ENCODE assay signal across 8 cellular contexts in genomic region chr5:61280205-61280604, GRCh38. TPM values are rescaled to one million over a fixed set of nuclear protein-coding genes. Genes with fewer than 3 reads are reported as not detected.
DNase-seq lines count a peak whose midpoint lies in the region; ATAC-seq, FAIRE-seq and TF ChIP-seq lines count a peak whose summit lies in the region.

No MANE protein-coding gene starts in this region.

- no peak for TF ChIP-seq CTCF in A549 (IDR thresholded peaks at IDR 0.05)

- H3K4me1 ChIP-seq in A549 = peaks cover 29% of the 10 kb centered on the region

- no peak overlapping the region for H3K4me3 Mint-ChIP-seq in activated T-helper 17 cell treated with anti-CD3 and anti-CD28 coated beads, Interleukin-2, amount 50 U/mL, for 72 hours
- H3K4me3 Mint-ChIP-seq in naive B cell = peak overlapping the region in 2 of 8 donors; percentile 31 to 53
- no peak overlapping the region for H3K4me3 Mint-ChIP-seq in activated CD4-positive, alpha-beta T cell treated with anti-CD3 and anti-CD28 coated beads, Interleukin-2, amount 10 ng/mL, durations not matched to agents 7 days and 5 days

- POLR2A ChIA-PET in A549 (lab: Yijun Ruan, JAX) = no interaction called here
- POLR2A ChIA-PET in activated CD4-positive, alpha-beta T cell treated with anti-CD3 and anti-CD28 coated beads, Interleukin-2, amount 10 ng/mL, durations not matched to agents 7 days and 5 days (lab: Charles Lee) = no interaction called here

- no peaks in the 10 kb centered on the region for H3K9me3 Mint-ChIP-seq in activated T-helper 17 cell treated with anti-CD3 and anti-CD28 coated beads, Interleukin-2, amount 50 U/mL, for 72 hours
- H3K9me3 Mint-ChIP-seq in naive B cell = no peaks in the 10 kb centered on the region
- no peaks in the 10 kb centered on the region for H3K9me3 Mint-ChIP-seq in activated CD4-positive, alpha-beta T cell treated with anti-CD3 and anti-CD28 coated beads, Interleukin-2, amount 10 ng/mL, durations not matched to agents 7 days and 5 days

- H3K4me1 Mint-ChIP-seq in activated T-helper 17 cell treated with anti-CD3 and anti-CD28 coated beads, Interleukin-2, amount 50 U/mL, for 72 hours = peaks cover 9% of the 10 kb centered on the region
- peaks cover 35 to 41% (median 38%) of the 10 kb centered on the region in 3 donors for H3K4me1 Mint-ChIP-seq in naive B cell
- H3K4me1 Mint-ChIP-seq in activated CD4-positive, alpha-beta T cell treated with anti-CD3 and anti-CD28 coated beads, Interleukin-2, amount 10 ng/mL, durations not matched to agents 7 days and 5 days = peaks cover 24% of the 10 kb centered on the region

- TF ChIP-seq EP300 in A549 (IDR thresholded peaks at IDR 0.05) = no peak

- no peak for TF ChIP-seq RAD21 in A549 (conservative IDR thresholded peaks at IDR 0.05 in 1 of 2, IDR thresholded peaks at IDR 0.05 in 1 of 2)

- no peak overlapping the region for H3K27ac ChIP-seq in A549

- H3K9me3 ChIP-seq in A549 = no peaks in the 10 kb centered on the region

- DNase-seq in A549 (ENCODE audit: low read depth in 1 of 2, low spot score in 1 of 2) = no peak
- DNase-seq in NCI-H146 treated with DMSO at 0.1 percent for 48 hours (lab: John Stamatoyannopoulos, UW; ENCODE audit: unreplicated experiment) = peak; percentile 75
- peak; percentile 47 for DNase-seq in naive B cell
- no peak for DNase-seq in amniotic stem cell (lab: John Stamatoyannopoulos, UW)
- DNase-seq in activated CD4-positive, alpha-beta T cell treated with anti-CD3 and anti-CD28 coated beads, Interleukin-2, amount 10 ng/mL, durations not matched to agents 7 days and 5 days = no peak
- no peak for DNase-seq in amygdala (lab: John Stamatoyannopoulos, UW)

- ATAC-seq in A549 (no peak; a peak in 1 of 6 replicates), GM18498 (IDR thresholded peaks at IDR 0.05; ENCODE audit: unreplicated experiment) (peak; percentile 52), naive B cell (ENCODE audit: low read depth in 2 of 2) (peak; percentile 80 to 85)
- ATAC-seq in activated T-helper 17 cell treated with anti-CD3 and anti-CD28 coated beads, Interleukin-2, amount 50 U/mL, for 72 hours (replicated peaks) = peak; percentile 44

- FAIRE-seq in A549 (lab: Jason Lieb, UNC) = no peak

- peak overlapping the region; percentile 19; the same call in 2 of the 3 replicates for H3K4me2 ChIP-seq in A549

- H3K27ac Mint-ChIP-seq in activated T-helper 17 cell treated with anti-CD3 and anti-CD28 coated beads, Interleukin-2, amount 50 U/mL, for 72 hours = no peak overlapping the region
- H3K27ac Mint-ChIP-seq in naive B cell = peak overlapping the region in 3 of 6 donors; percentile 27 to 72 (median 51)
- H3K27ac Mint-ChIP-seq in activated CD4-positive, alpha-beta T cell treated with anti-CD3 and anti-CD28 coated beads, Interleukin-2, amount 10 ng/mL, durations not matched to agents 7 days and 5 days = no peak overlapping the region

- CTCF ChIA-PET in A549 (lab: Yijun Ruan, JAX) = interaction anchor here (1.8 kb wide), 1 partner anchor 51 kb away, joined by 5 read pairs; no protein-coding TSS in a partner anchor
- CTCF ChIA-PET in activated CD4-positive, alpha-beta T cell treated with anti-CD3 and anti-CD28 coated beads, Interleukin-2, amount 10 ng/mL, durations not matched to agents 7 days and 5 days (lab: Charles Lee) = interaction anchor here (1.5 to 1.6 kb wide), 3 partner anchors 10 to 50 kb away, joined by 3 read pairs; no protein-coding TSS in a partner anchor

- H3K4me3 ChIP-seq in A549 = no peak overlapping the region

- no peaks in the 10 kb centered on the region for H3K27me3 Mint-ChIP-seq in activated T-helper 17 cell treated with anti-CD3 and anti-CD28 coated beads, Interleukin-2, amount 50 U/mL, for 72 hours
- H3K27me3 Mint-ChIP-seq in naive B cell = no peaks in the 10 kb centered on the region
- H3K27me3 Mint-ChIP-seq in activated CD4-positive, alpha-beta T cell treated with anti-CD3 and anti-CD28 coated beads, Interleukin-2, amount 10 ng/mL, durations not matched to agents 7 days and 5 days = no peaks in the 10 kb centered on the region

- TF ChIP-seq POLR2A in A549 (IDR thresholded peaks at IDR 0.05; ENCODE audit: low read length) = no peak

- H3K36me3 Mint-ChIP-seq in activated T-helper 17 cell treated with anti-CD3 and anti-CD28 coated beads, Interleukin-2, amount 50 U/mL, for 72 hours (ENCODE audit: low read depth) = no peaks in the 10 kb centered on the region
- H3K36me3 Mint-ChIP-seq in naive B cell = no peaks in the 10 kb centered on the region
- H3K36me3 Mint-ChIP-seq in activated CD4-positive, alpha-beta T cell treated with anti-CD3 and anti-CD28 coated beads, Interleukin-2, amount 10 ng/mL, durations not matched to agents 7 days and 5 days (ENCODE audit: low read depth) = no peaks in the 10 kb centered on the region

TF ChIP-seq in A549, 52 proteins besides CTCF, POLR2A, EP300 and RAD21:
- TF ChIP-seq SMC3 (IDR thresholded peaks at IDR 0.05) (no peak), HEYL (CRISPR knock-in tag; IDR thresholded peaks at IDR 0.05) (no peak)

RNA-seq across cellular contexts. Expression of gene ZSWIM6, which starts 51.9 kb away (rescaled TPM):
- polyA plus RNA-seq in A549 (2011; rRNA removed) (18.0 and 20.9 TPM in 2 replicates), A549 (2017; fragmentation: RNase III; extraction: RNeasy Plus Mini Kit Qiagen cat#74134 plus additional on column Dnase treatment) (8.4 to 9.6 TPM (median 8.9 TPM) in 3 replicates), naive B cell (ENCODE audit: low read depth in 6 of 6) (1 to 10 TPM in 5 of 6 donors, under 1 TPM in 1; 0.65 to 1.5 (median 1.4) TPM)
- polyA plus RNA-seq in A549 (2012; cell fraction: cytosol; rRNA removed) = 8.2 and 11.4 TPM in 2 replicates
- 21.7 and 23.7 TPM in 2 replicates for polyA plus RNA-seq in A549 (2012; cell fraction: nucleus; rRNA removed)
- polyA minus RNA-seq in A549 (2011; rRNA and poly(A)+ RNA removed) = 43.5 and 50.0 TPM in 2 replicates
- 1 to 10 TPM; 3.2 to 4.9 TPM for total RNA-seq in activated T-helper 17 cell treated with anti-CD3 and anti-CD28 coated beads, Interleukin-2, amount 50 U/mL, for 72 hours
- total RNA-seq in activated CD4-positive, alpha-beta T cell treated with anti-CD3 and anti-CD28 coated beads, Interleukin-2, amount 10 ng/mL, durations not matched to agents 7 days and 5 days = 1 to 10 TPM; 3.8 to 4.3 TPM

Comparison
In these comparisons a context has a peak if more than half of its experiments do, and no peak if none do; other contexts are left out.
1. ATAC-seq: peak in GM18498 (single experiment), activated T-helper 17 cell treated with anti-CD3 and anti-CD28 coated beads, Interleukin-2, amount 50 U/mL, for 72 hours (single experiment) and naive B cell (2 of 2); none in A549 (0 of 2).
2. DNase-seq: peak in NCI-H146 treated with DMSO at 0.1 percent for 48 hours (single experiment) and naive B cell (single experiment); none in A549 (0 of 2), amniotic stem cell (single experiment), activated CD4-positive, alpha-beta T cell treated with anti-CD3 and anti-CD28 coated beads, Interleukin-2, amount 10 ng/mL, durations not matched to agents 7 days and 5 days (single experiment) and amygdala (0 of 56).